20 cellular contexts compared by ENCODE assay signal in the genomic region with DNA sequence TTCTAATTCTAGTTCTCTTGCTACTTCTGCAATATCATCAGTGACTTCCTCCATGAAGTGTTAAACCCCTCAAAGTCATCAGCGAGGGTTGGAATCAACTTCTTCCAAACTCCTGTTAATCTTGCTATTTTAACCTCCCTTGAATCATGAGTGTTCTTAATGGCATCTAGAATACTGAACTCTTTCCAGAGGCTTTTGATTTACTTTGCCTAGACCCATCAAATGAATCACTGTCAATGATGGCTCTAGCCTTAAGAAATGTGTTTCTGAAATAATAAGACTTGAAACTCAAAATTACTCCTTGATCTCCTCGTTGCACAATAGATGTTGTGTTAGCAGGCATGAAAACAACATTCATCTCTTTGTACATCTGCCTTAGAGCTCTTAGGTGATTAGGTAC.
DNase-seq lines count a peak whose midpoint lies in the region; ATAC-seq, FAIRE-seq and TF ChIP-seq lines count a peak whose summit lies in the region.
"Had no signal": no experiment of that assay in that cellular context is flagged by ENCODE, and none has a peak within 500 bp of the region (broad histone marks: within the 10 kb centered on the region; RNA-seq: fewer than 3 reads in every experiment).

No MANE protein-coding gene starts in this region.

- no peak overlapping the region for H3K4me2 ChIP-seq in mammary epithelial cell (ENCODE audit: insufficient read depth, low read depth, low read length)
- no peak overlapping the region for H3K4me2 ChIP-seq in astrocyte (ENCODE audit: low read length)
- no peak overlapping the region for H3K4me2 ChIP-seq in neural progenitor cell
- H3K4me2 ChIP-seq in H9 (ENCODE audit: insufficient read depth, insufficient read length, low read length): no peak overlapping the region
- H3K4me2 ChIP-seq: BLaER1, KMS-11 had no signal

- H2AFZ ChIP-seq in mammary epithelial cell (ENCODE audit: low read depth, low read length) (no peak overlapping the region), astrocyte (ENCODE audit: low read depth, low read length) (no peak overlapping the region), neural progenitor cell (replicated peaks) (no peak overlapping the region), H9 (ENCODE audit: low read length) (no peak overlapping the region)
- H2AFZ ChIP-seq: GM23248 had no signal

- dilution Hi-C loops in mammary epithelial cell (cut with HindIII; ENCODE audit: low sequenced_read_pairs): no loop called here

- no peak overlapping the region for H3K56ac ChIP-seq in H9 (ENCODE audit: insufficient read length, low read depth, low read length)

- no peak overlapping the region for H2BK120ac ChIP-seq in H9 (ENCODE audit: low read depth, low read length, poor library complexity, severe bottlenecking)

- no peak for FAIRE-seq in astrocyte (lab: Jason Lieb, UNC)
- FAIRE-seq: G401.6 had no signal

- H3K27me3 ChIP-seq in mammary epithelial cell (ENCODE audit: insufficient read depth, low read length) (no peaks in the 10 kb centered on the region), astrocyte (ENCODE audit: insufficient read depth, low read length) (no peaks in the 10 kb centered on the region), neural progenitor cell (no peaks in the 10 kb centered on the region), H9 (ENCODE audit: insufficient read depth, low read length) (no peaks in the 10 kb centered on the region)
- H3K27me3 ChIP-seq: BLaER1, MG63 had no signal

- H2BK20ac ChIP-seq in H9 (ENCODE audit: low read depth, low read length, poor library complexity, severe bottlenecking): no peak overlapping the region

- intact Hi-C loops in MCF 10A (cut with micrococcal nuclease): no loop called here
- intact Hi-C loops in mammary epithelial cell (cut with micrococcal nuclease): no loop called here
- intact Hi-C loops in activated CD8-positive, alpha-beta T cell treated with anti-CD3 and anti-CD28 coated beads for 36 hours (cut with micrococcal nuclease): no loop called here

- H3K4me3 Mint-ChIP-seq in MCF 10A (ENCODE audit: unreplicated experiment): no peak overlapping the region
- H3K4me3 Mint-ChIP-seq in astrocyte (ENCODE audit: unreplicated experiment): no peak overlapping the region
- H3K4me3 Mint-ChIP-seq in neural progenitor cell: no peak overlapping the region
- no peak overlapping the region for H3K4me3 Mint-ChIP-seq in H9
- no peak overlapping the region for H3K4me3 Mint-ChIP-seq in activated CD8-positive, alpha-beta T cell treated with anti-CD3 and anti-CD28 coated beads for 36 hours

- no peak overlapping the region for H3K18ac ChIP-seq in H9 (ENCODE audit: insufficient read length, low read depth, low read length)

- CTCF ChIA-PET in MCF 10A (lab: Yijun Ruan, JAX): interaction anchor here (0.5 to 27.8 kb wide), 5 partner anchors 15 to 264 kb away, joined by 3 to 599 read pairs (median 4); no protein-coding TSS in a partner anchor
- CTCF ChIA-PET in mammary epithelial cell (lab: Charles Lee; ENCODE audit: low non-redundant PET): no interaction called here
- CTCF ChIA-PET in activated CD8-positive, alpha-beta T cell treated with anti-CD3 and anti-CD28 coated beads for 36 hours (lab: Charles Lee): no interaction called here

- no peak overlapping the region for H3K27ac ChIP-seq in mammary epithelial cell (ENCODE audit: insufficient read depth, low read depth, low read length)
- no peak overlapping the region for H3K27ac ChIP-seq in astrocyte (ENCODE audit: low read depth, low read length)
- H3K27ac ChIP-seq in neural progenitor cell: no peak overlapping the region
- no peak overlapping the region for H3K27ac ChIP-seq in H9 (ENCODE audit: insufficient read length, low read depth, low read length)
- H3K27ac ChIP-seq: BLaER1, GM23248, KMS-11 had no signal

- no peaks in the 10 kb centered on the region for H3K79me1 ChIP-seq in H9 (ENCODE audit: insufficient read depth, low read depth, low read length, poor library complexity, severe bottlenecking)

- H3K79me2 ChIP-seq in mammary epithelial cell (ENCODE audit: insufficient read depth, low read length): no peaks in the 10 kb centered on the region
- no peaks in the 10 kb centered on the region for H3K79me2 ChIP-seq in astrocyte (ENCODE audit: insufficient read depth, low read length)
- H3K79me2 ChIP-seq in neural progenitor cell (ENCODE audit: low read depth): no peaks in the 10 kb centered on the region
- H3K79me2 ChIP-seq in H9 (ENCODE audit: insufficient read depth, low read length): no peaks in the 10 kb centered on the region

- no peak for ATAC-seq in GM21825 (IDR thresholded peaks at IDR 0.05; ENCODE audit: unreplicated experiment)
- ATAC-seq in activated CD8-positive, alpha-beta T cell treated with anti-CD3 and anti-CD28 coated beads for 36 hours: no peak

- no peak overlapping the region for H3K9ac ChIP-seq in mammary epithelial cell (ENCODE audit: insufficient read depth, low read length)
- no peak overlapping the region for H3K9ac ChIP-seq in astrocyte (ENCODE audit: low read length)
- no peak overlapping the region for H3K9ac ChIP-seq in neural progenitor cell
- H3K9ac ChIP-seq in H9 (ENCODE audit: extremely low read depth, insufficient read length, low read length): no peak overlapping the region
- H3K9ac ChIP-seq: BLaER1, GM23248, KMS-11 had no signal

- H2AK5ac ChIP-seq in H9 (ENCODE audit: insufficient read length, low read length): no peak overlapping the region

- H3K36me3 ChIP-seq in mammary epithelial cell (ENCODE audit: insufficient read depth, low read length) (no peaks in the 10 kb centered on the region), astrocyte (ENCODE audit: insufficient read depth, low read length) (no peaks in the 10 kb centered on the region), neural progenitor cell (no peaks in the 10 kb centered on the region)
- H3K36me3 ChIP-seq: BLaER1, MG63 had no signal

- H2BK12ac ChIP-seq in H9 (ENCODE audit: insufficient read length, low read depth, low read length): no peak overlapping the region

- H3K27ac Mint-ChIP-seq in MCF 10A (ENCODE audit: low read depth, unreplicated experiment) (no peak overlapping the region), astrocyte (ENCODE audit: unreplicated experiment) (no peak overlapping the region), neural progenitor cell (no peak overlapping the region), H9 (no peak overlapping the region)
- no peak overlapping the region for H3K27ac Mint-ChIP-seq in activated CD8-positive, alpha-beta T cell treated with anti-CD3 and anti-CD28 coated beads for 36 hours

- H3K27me3 Mint-ChIP-seq in MCF 10A (ENCODE audit: insufficient read depth, unreplicated experiment) (no peaks in the 10 kb centered on the region), astrocyte (ENCODE audit: low read depth, unreplicated experiment) (no peaks in the 10 kb centered on the region), neural progenitor cell (ENCODE audit: insufficient read depth, low read depth) (peaks cover 2% of the 10 kb centered on the region), H9 (ENCODE audit: low read depth) (no peaks in the 10 kb centered on the region)
- no peaks in the 10 kb centered on the region for H3K27me3 Mint-ChIP-seq in activated CD8-positive, alpha-beta T cell treated with anti-CD3 and anti-CD28 coated beads for 36 hours

- DNase-seq in MCF 10A (ENCODE audit: unreplicated experiment) (peak; percentile 9), mammary epithelial cell (no peak), astrocyte (ENCODE audit: low read depth) (peak; percentile 58), foreskin fibroblast (peak; percentile 54 to 69), neural progenitor cell (ENCODE audit: low spot score) (no peak), H9 (no peak)
- DNase-seq in activated CD8-positive, alpha-beta T cell treated with anti-CD3 and anti-CD28 coated beads for 36 hours: no peak
- DNase-seq: 8988T; DMS79 treated with DMSO at 0.1 percent for 48 hours; GM23248; MG63; NCI-H1092 treated with DMSO at 0.1 percent for 48 hours; NCI-H1694; NK-92 treated with Interleukin-12 subunit alpha and Interleukin-12 subunit beta, amount 100 ng/mL, for 24 hours; RPMI8226; SIG-M5 had no signal

- no peak overlapping the region for H4K8ac ChIP-seq in H9 (replicated peaks; ENCODE audit: insufficient read length, low read depth, low read length)

- TF ChIP-seq CTCF in MCF 10A (IDR thresholded peaks at IDR 0.05; ENCODE audit: unreplicated experiment) (no peak), mammary epithelial cell (conservative IDR thresholded peaks at IDR 0.05 in 1 of 2, IDR thresholded peaks at IDR 0.05 in 1 of 2; ENCODE audit: extremely low read depth in 1 of 2, insufficient read depth in 1 of 2, low read depth in 1 of 2, low read length in 2 of 2) (no peak), astrocyte (IDR thresholded peaks at IDR 0.05; ENCODE audit: insufficient read depth, low read depth, low read length) (no peak), foreskin fibroblast (IDR thresholded peaks at IDR 0.05; ENCODE audit: low read depth, low read length) (no peak), neural progenitor cell (IDR thresholded peaks at IDR 0.05) (no peak), H9 (conservative IDR thresholded peaks at IDR 0.05) (no peak)
- TF ChIP-seq CTCF in activated CD8-positive, alpha-beta T cell treated with anti-CD3 and anti-CD28 coated beads for 36 hours (IDR thresholded peaks at IDR 0.05): no peak

- H3K4me1 ChIP-seq in mammary epithelial cell (ENCODE audit: insufficient read depth, low read length) (peaks cover 5% of the 10 kb centered on the region), astrocyte (ENCODE audit: insufficient read depth, low read length) (peaks cover 6% of the 10 kb centered on the region), neural progenitor cell (no peaks in the 10 kb centered on the region), H9 (ENCODE audit: insufficient read depth, low read length) (no peaks in the 10 kb centered on the region)
- H3K4me1 ChIP-seq: BLaER1 had no signal

- H2BK15ac ChIP-seq in H9 (ENCODE audit: low read depth, low read length): no peak overlapping the region

- in situ Hi-C loops in mammary epithelial cell (cut with MboI; ENCODE audit: low sequenced_read_pairs in 2 of 2): no loop called here

- H3K36me3 Mint-ChIP-seq in MCF 10A (ENCODE audit: insufficient read depth, unreplicated experiment) (no peaks in the 10 kb centered on the region), astrocyte (ENCODE audit: low read depth, unreplicated experiment) (no peaks in the 10 kb centered on the region), neural progenitor cell (no peaks in the 10 kb centered on the region), H9 (ENCODE audit: insufficient read depth in 1 of 3, low read depth in 3 of 3) (no peaks in the 10 kb centered on the region)
- no peaks in the 10 kb centered on the region for H3K36me3 Mint-ChIP-seq in activated CD8-positive, alpha-beta T cell treated with anti-CD3 and anti-CD28 coated beads for 36 hours (ENCODE audit: low read depth)

- no peak overlapping the region for H3K23ac ChIP-seq in H9 (ENCODE audit: insufficient read length, low read depth, low read length)

- POLR2A ChIA-PET in MCF 10A (lab: Yijun Ruan, JAX): no interaction called here
- POLR2A ChIA-PET in activated CD8-positive, alpha-beta T cell treated with anti-CD3 and anti-CD28 coated beads for 36 hours (lab: Charles Lee): no interaction called here

- H3K14ac ChIP-seq in H9 (ENCODE audit: insufficient read depth, low read length): no peak overlapping the region

- no peak overlapping the region for H4K91ac ChIP-seq in H9 (ENCODE audit: insufficient read length, low read depth, low read length)

- H4K20me1 ChIP-seq in mammary epithelial cell (ENCODE audit: insufficient read depth, low read length) (no peaks in the 10 kb centered on the region), astrocyte (ENCODE audit: insufficient read depth, low read length) (no peaks in the 10 kb centered on the region), neural progenitor cell (ENCODE audit: low read depth) (no peaks in the 10 kb centered on the region), H9 (ENCODE audit: control insufficient read depth, insufficient read depth, insufficient read length) (no peaks in the 10 kb centered on the region)
- H4K20me1 ChIP-seq: BLaER1 had no signal

- H3K23me2 ChIP-seq in H9 (ENCODE audit: insufficient read length, low read depth, low read length, poor library complexity, severe bottlenecking): no peaks in the 10 kb centered on the region

- 66% methylated on average over 2 of the region's 2 CpGs for WGBS in mammary epithelial cell (ENCODE audit: low coverage, missing lambda C conversion rate)
- no CpG with 5 or more reads among the region's 2 CpGs for WGBS in H9 (ENCODE audit: extremely low coverage, insufficient read length, low lambda C conversion rate)

- H3K4me1 Mint-ChIP-seq in MCF 10A (ENCODE audit: insufficient read depth, unreplicated experiment) (peaks cover 17% of the 10 kb centered on the region), astrocyte (ENCODE audit: low read depth, unreplicated experiment) (no peaks in the 10 kb centered on the region), neural progenitor cell (peaks cover 27% of the 10 kb centered on the region), H9 (peaks cover 6 to 8% of the 10 kb centered on the region in 2 experiments)
- H3K4me1 Mint-ChIP-seq in activated CD8-positive, alpha-beta T cell treated with anti-CD3 and anti-CD28 coated beads for 36 hours (ENCODE audit: low read depth): no peaks in the 10 kb centered on the region

- H3K9me3 Mint-ChIP-seq in MCF 10A (ENCODE audit: unreplicated experiment): peaks cover 7% of the 10 kb centered on the region
- no peaks in the 10 kb centered on the region for H3K9me3 Mint-ChIP-seq in astrocyte (ENCODE audit: unreplicated experiment)
- no peaks in the 10 kb centered on the region for H3K9me3 Mint-ChIP-seq in neural progenitor cell
- H3K9me3 Mint-ChIP-seq in H9: no peaks in the 10 kb centered on the region
- H3K9me3 Mint-ChIP-seq in activated CD8-positive, alpha-beta T cell treated with anti-CD3 and anti-CD28 coated beads for 36 hours: no peaks in the 10 kb centered on the region

- H3K4ac ChIP-seq in H9 (ENCODE audit: low read depth, low read length): no peak overlapping the region

- no peaks in the 10 kb centered on the region for H3F3A ChIP-seq in neural progenitor cell (ENCODE audit: low read depth)

- H4K5ac ChIP-seq in H9 (ENCODE audit: insufficient read length, low read depth, low read length): no peak overlapping the region

- H3T11ph ChIP-seq in H9 (ENCODE audit: low read length): no peak overlapping the region

- H3K4me3 ChIP-seq in mammary epithelial cell (replicated peaks in 1 of 3; ENCODE audit: insufficient read depth in 1 of 3, low read depth in 2 of 3, low read length in 3 of 3) (no peak overlapping the region), astrocyte (ENCODE audit: insufficient read depth, low read depth, low read length) (no peak overlapping the region), foreskin fibroblast (ENCODE audit: low read depth in 1 of 2, low read length in 2 of 2) (no peak overlapping the region), neural progenitor cell (no peak overlapping the region)
- H3K4me3 ChIP-seq: BLaER1, GM23248, MG63 had no signal

- no TSS peak for BruUV-seq in MCF 10A (replicated peaks; lab: Mats Ljungman, UMichigan)
- BruUV-seq in mammary epithelial cell (replicated peaks; lab: Mats Ljungman, UMichigan): no TSS peak

- no peaks in the 10 kb centered on the region for H3K9me3 ChIP-seq in mammary epithelial cell (replicated peaks; ENCODE audit: insufficient read depth, low read length)
- no peaks in the 10 kb centered on the region for H3K9me3 ChIP-seq in astrocyte (ENCODE audit: insufficient read depth, low read depth, low read length)
- H3K9me3 ChIP-seq in neural progenitor cell (ENCODE audit: low read depth): no peaks in the 10 kb centered on the region
- no peaks in the 10 kb centered on the region for H3K9me3 ChIP-seq in H9 (ENCODE audit: control insufficient read depth, low read depth, low read length)
- H3K9me3 ChIP-seq: BLaER1, MG63 had no signal

- no peak overlapping the region for H2BK5ac ChIP-seq in H9 (ENCODE audit: insufficient read length, low read length)

Comparison
In these comparisons a context has a peak if more than half of its experiments do, and no peak if none do; other contexts are left out.
1. DNase-seq: peak in MCF 10A (single experiment), astrocyte (single experiment) and foreskin fibroblast (2 of 2); none in mammary epithelial cell (single experiment), neural progenitor cell (single experiment), H9 (single experiment) and activated CD8-positive, alpha-beta T cell treated with anti-CD3 and anti-CD28 coated beads for 36 hours (single experiment).